Comparison of ENCODE assay signal across 8 cellular contexts in the genomic region with DNA sequence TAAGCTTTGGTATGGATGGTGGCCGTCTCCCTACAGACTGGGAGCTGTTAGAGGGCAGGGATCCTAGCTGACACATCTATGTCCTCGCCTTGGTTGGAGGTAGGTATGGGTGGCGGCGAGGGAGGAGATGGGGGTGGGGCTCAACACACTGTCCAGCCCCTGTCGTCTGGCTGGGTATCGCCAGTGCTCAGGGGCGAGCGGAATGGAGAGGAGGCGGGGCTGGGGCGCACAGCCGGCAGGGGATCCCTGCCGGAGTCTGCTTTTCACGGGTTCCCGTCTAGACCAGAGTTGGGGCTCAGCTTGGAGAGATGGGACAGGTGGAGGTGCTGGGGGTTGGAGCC. TPM values are rescaled to one million over a fixed set of nuclear protein-coding genes. Genes with fewer than 3 reads are reported as not detected.
DNase-seq lines count a peak whose midpoint lies in the region; ATAC-seq and TF ChIP-seq lines count a peak whose summit lies in the region.

No MANE protein-coding gene starts in this region.

- TF ChIP-seq CTCF in right lobe of liver (IDR thresholded peaks at IDR 0.05) (no peak), upper lobe of left lung (IDR thresholded peaks at IDR 0.05) (no peak)

- ATAC-seq in right lobe of liver: peak in 2 of 4 donors; percentile 0 to 2
- peak in 1 of 2 donors; percentile 0 for ATAC-seq in upper lobe of left lung (ENCODE audit: low FRiP score in 2 of 2)

- intact Hi-C loops in right lobe of liver (cut with DNase I): no loop called here

- no peaks in the 10 kb centered on the region for H3K36me3 ChIP-seq in HUES6 (ENCODE audit: control insufficient read depth, insufficient read depth, low read length)
- H3K36me3 ChIP-seq in adipocyte (ENCODE audit: control insufficient read depth, insufficient read depth, low read length, severe bottlenecking): no peaks in the 10 kb centered on the region
- no peaks in the 10 kb centered on the region for H3K36me3 ChIP-seq in right lobe of liver
- no peaks in the 10 kb centered on the region for H3K36me3 ChIP-seq in upper lobe of left lung

- WGBS in right lobe of liver (ENCODE audit: insufficient coverage, low coverage, low lambda C conversion rate, missing lambda C conversion rate): 18% methylated on average over 9 of the region's 14 CpGs
- WGBS in upper lobe of left lung, 2 donors: 9 to 15% methylated on average over 8 to 14 of the region's 14 CpGs

- H3K9ac ChIP-seq in HUES6 (ENCODE audit: low read length): no peak overlapping the region
- no peak overlapping the region for H3K9ac ChIP-seq in adipocyte (ENCODE audit: low read length)

- H3K4me1 ChIP-seq in HUES6 (ENCODE audit: control insufficient read depth, insufficient read depth, low read length) (peaks cover 21% of the 10 kb centered on the region), adipocyte (ENCODE audit: control insufficient read depth, insufficient read depth, low read length) (peaks cover 17% of the 10 kb centered on the region), right lobe of liver (peaks cover 0 to 21% (median 0%) of the 10 kb centered on the region in 4 donors), upper lobe of left lung (peaks cover 34 to 49% (median 43%) of the 10 kb centered on the region in 4 donors)

- DNase-seq in DMS53 (lab: John Stamatoyannopoulos, UW): peak; percentile 84
- DNase-seq in adipocyte (ENCODE audit: low read depth): no peak
- DNase-seq in right lobe of liver: no peak
- DNase-seq in upper lobe of left lung: no peak
- no peak for DNase-seq in GM19240 (ENCODE audit: insufficient read length, low spot score)
- no peak for DNase-seq in HT-29 (ENCODE audit: low spot score)
- no peak for DNase-seq in NCI-H2196 (lab: John Stamatoyannopoulos, UW; ENCODE audit: unreplicated experiment)

- no peak for TF ChIP-seq EP300 in upper lobe of left lung (IDR thresholded peaks at IDR 0.05)

- H3K27me3 ChIP-seq in HUES6 (ENCODE audit: control insufficient read depth, insufficient read depth, low read length) (peaks cover 36% of the 10 kb centered on the region), adipocyte (replicated peaks; ENCODE audit: control insufficient read depth, insufficient read depth, low read length) (no peaks in the 10 kb centered on the region), right lobe of liver (no peaks in the 10 kb centered on the region), upper lobe of left lung (no peaks in the 10 kb centered on the region)

- TF ChIP-seq POLR2A in right lobe of liver (IDR thresholded peaks at IDR 0.05): no peak
- no peak for TF ChIP-seq POLR2A in upper lobe of left lung (IDR thresholded peaks at IDR 0.05)

- H3K27ac ChIP-seq in HUES6 (ENCODE audit: low read depth, low read length) (no peak overlapping the region), right lobe of liver (peak overlapping the region in 1 of 3 donors; percentile 43), upper lobe of left lung (peak overlapping the region; percentile 67 to 87 (median 77))

- H3K9me3 ChIP-seq in HUES6 (ENCODE audit: control insufficient read depth, insufficient read depth, low read depth, low read length) (no peaks in the 10 kb centered on the region), adipocyte (ENCODE audit: control insufficient read depth, low read length) (no peaks in the 10 kb centered on the region), right lobe of liver (no peaks in the 10 kb centered on the region), upper lobe of left lung (no peaks in the 10 kb centered on the region)

- H3K4me3 ChIP-seq in HUES6 (ENCODE audit: low read depth, low read length) (peak overlapping the region; percentile 70), adipocyte (ENCODE audit: low read length) (peak overlapping the region; percentile 54), right lobe of liver (peak overlapping the region; percentile 42 to 51 (median 47)), upper lobe of left lung (peak overlapping the region; percentile 36 to 61 (median 48))

RNA-seq across cellular contexts. Expression of gene TAMALIN, which starts 16.1 kb away (rescaled TPM):
- total RNA-seq in right lobe of liver (1 to 10 TPM; 2.9 to 6.5 (median 3.9) TPM), upper lobe of left lung (100 to 1,000 TPM in 2 of 6 donors, 10 to 100 TPM in 4; 52.3 to 170 (median 73.7) TPM)
- 0.05 TPM in 1 of 2 replicates, not detected in the other for total RNA-seq in HT-29 (2014; rRNA removed; shearing (Covaris generic))

RNA-seq across cellular contexts. Expression of gene NR4A1, which starts 28.4 kb away (rescaled TPM):
- total RNA-seq in right lobe of liver (1 to 10 TPM; 5.0 to 8.8 (median 7.7) TPM), upper lobe of left lung (100 to 1,000 TPM in 5 of 6 donors, 10 to 100 TPM in 1; 88.3 to 202 (median 156) TPM)
- total RNA-seq in HT-29 (2014; rRNA removed; shearing (Covaris generic)): 49.6 and 61.2 TPM in 2 replicates

RNA-seq across cellular contexts. Expression of gene ATG101, which starts 47.0 kb away (rescaled TPM):
- total RNA-seq in right lobe of liver (10 to 100 TPM; 17.4 to 29.7 (median 21.0) TPM), upper lobe of left lung (10 to 100 TPM; 17.8 to 74.8 (median 35.9) TPM)
- total RNA-seq in HT-29 (2014; rRNA removed; shearing (Covaris generic)): 105 and 114 TPM in 2 replicates

RNA-seq across cellular contexts. Expression of gene SMIM41, which starts 56.7 kb away (rescaled TPM):
- total RNA-seq in right lobe of liver: not detected
- total RNA-seq in upper lobe of left lung: 10 to 100 TPM in 4 of 6 donors, 1 to 10 TPM in 2; 4.7 to 25.1 (median 15.4) TPM
- not detected in 2 replicates for total RNA-seq in HT-29 (2014; rRNA removed; shearing (Covaris generic))

Comparison
In these comparisons a context has a peak if more than half of its experiments do, and no peak if none do; other contexts are left out.
1. RNA of gene TAMALIN, which starts 16.1 kb away (total RNA-seq): 52.3 to 170 TPM in upper lobe of left lung; 2.9 to 6.5 TPM in right lobe of liver and 0.05 TPM in HT-29; every median in the first group is over 4 times any median in the second.
2. Peak in every context shown above with its lines, with median percentiles within 50 percentile points of each other: H3K4me3 ChIP-seq.